ENCODE assay signal across 22 cellular contexts in genomic region chrX:30741545-30741944, GRCh38.
DNase-seq lines count a peak whose midpoint lies in the region; ATAC-seq, FAIRE-seq and TF ChIP-seq lines count a peak whose summit lies in the region.
"Had no signal": no experiment of that assay in that cellular context is flagged by ENCODE, and none has a peak within 500 bp of the region (broad histone marks: within the 10 kb centered on the region; RNA-seq: fewer than 3 reads in every experiment).

No MANE protein-coding gene starts in this region.

- no peaks in the 10 kb centered on the region for H4K20me1 ChIP-seq in astrocyte (ENCODE audit: insufficient read depth, low read length)

- H3K9me3 Mint-ChIP-seq in astrocyte (ENCODE audit: unreplicated experiment) (peaks cover 7% of the 10 kb centered on the region), neural crest cell (peaks cover 16% of the 10 kb centered on the region)

- H3K4me3 Mint-ChIP-seq in astrocyte (ENCODE audit: unreplicated experiment) = no peak overlapping the region
- no peak overlapping the region for H3K4me3 Mint-ChIP-seq in neural crest cell
- H3K4me3 Mint-ChIP-seq: CD4-positive, CD25-positive, alpha-beta regulatory T cell; CD8-positive, alpha-beta memory T cell had no signal

- FAIRE-seq in astrocyte (lab: Jason Lieb, UNC) = peak; percentile 89
- FAIRE-seq: A204.1, GM12878, GM19239 had no signal

- no peaks in the 10 kb centered on the region for H3K27me3 ChIP-seq in astrocyte (ENCODE audit: insufficient read depth, low read length)
- H3K27me3 ChIP-seq: BE2C had no signal

- H3K4me2 ChIP-seq in astrocyte (ENCODE audit: low read length) = no peak overlapping the region

- H3K36me3 Mint-ChIP-seq in astrocyte (ENCODE audit: low read depth, unreplicated experiment) = no peaks in the 10 kb centered on the region
- H3K36me3 Mint-ChIP-seq in neural crest cell (ENCODE audit: low read depth) = no peaks in the 10 kb centered on the region
- H3K36me3 Mint-ChIP-seq: CD4-positive, CD25-positive, alpha-beta regulatory T cell; CD8-positive, alpha-beta memory T cell had no signal

- no peaks in the 10 kb centered on the region for H3K4me1 ChIP-seq in astrocyte (ENCODE audit: insufficient read depth, low read length)
- H3K4me1 ChIP-seq: BE2C had no signal

- H3K27ac Mint-ChIP-seq in astrocyte (ENCODE audit: unreplicated experiment) (no peak overlapping the region), neural crest cell (ENCODE audit: unreplicated experiment) (peak overlapping the region; percentile 3)
- H3K27ac Mint-ChIP-seq: CD4-positive, CD25-positive, alpha-beta regulatory T cell; CD8-positive, alpha-beta memory T cell had no signal

- H3K9me3 ChIP-seq in astrocyte (ENCODE audit: insufficient read depth, low read depth, low read length) = no peaks in the 10 kb centered on the region
- H3K9me3 ChIP-seq: BE2C had no signal

- no peaks in the 10 kb centered on the region for H3K36me3 ChIP-seq in astrocyte (ENCODE audit: insufficient read depth, low read length)
- H3K36me3 ChIP-seq: BE2C had no signal

- no peak for ATAC-seq in activated CD4-positive, CD25-positive, alpha-beta regulatory T cell treated with anti-CD3 and anti-CD28 coated beads, Interleukin-2, amount 50 U/mL, for 24 hours
- ATAC-seq in HG03025 (IDR thresholded peaks at IDR 0.05; ENCODE audit: low FRiP score, unreplicated experiment) = no peak
- ATAC-seq: GM12878 had no signal

- H3K79me2 ChIP-seq in astrocyte (ENCODE audit: insufficient read depth, low read length) = no peaks in the 10 kb centered on the region

- no peak overlapping the region for H3K27ac ChIP-seq in astrocyte (ENCODE audit: low read depth, low read length)

- DNase-seq in NCI-H82 (lab: John Stamatoyannopoulos, UW) = peak; percentile 76
- DNase-seq in astrocyte (ENCODE audit: low read depth) = no peak
- DNase-seq in neural crest cell (ENCODE audit: low read depth, low spot score) = no peak
- no peak for DNase-seq in kidney glomerular epithelial cell (lab: John Stamatoyannopoulos, UW)
- DNase-seq in NK-92 treated with Interleukin-12 subunit alpha and Interleukin-12 subunit beta, amount 100 ng/mL, for 24 hours (lab: John Stamatoyannopoulos, UW) = no peak
- DNase-seq: ACHN; BE2C; C1 segment of cervical spinal cord; CD4-positive, CD25-positive, alpha-beta regulatory T cell; CD8-positive, alpha-beta memory T cell; COR-L47; DMS 273 treated with DMSO at 0.1 percent for 48 hours; DMS53; DND-41; EL; HCEC 1CT; KG1 had no signal

- no peak for TF ChIP-seq CTCF in astrocyte (IDR thresholded peaks at IDR 0.05; ENCODE audit: insufficient read depth, low read depth, low read length)
- no peak for TF ChIP-seq CTCF in neural crest cell (conservative IDR thresholded peaks at IDR 0.05)

- H3K27me3 Mint-ChIP-seq in astrocyte (ENCODE audit: low read depth, unreplicated experiment) = no peaks in the 10 kb centered on the region
- H3K27me3 Mint-ChIP-seq in neural crest cell (ENCODE audit: low read depth) = no peaks in the 10 kb centered on the region
- H3K27me3 Mint-ChIP-seq: CD8-positive, alpha-beta memory T cell had no signal

- no peak overlapping the region for H3K4me3 ChIP-seq in astrocyte (ENCODE audit: insufficient read depth, low read depth, low read length)
- H3K4me3 ChIP-seq: GM12878 had no signal

- H3K4me1 Mint-ChIP-seq in astrocyte (ENCODE audit: low read depth, unreplicated experiment) (no peaks in the 10 kb centered on the region), neural crest cell (peaks cover 5% of the 10 kb centered on the region)
- H3K4me1 Mint-ChIP-seq: CD4-positive, CD25-positive, alpha-beta regulatory T cell; CD8-positive, alpha-beta memory T cell had no signal

- no peak overlapping the region for H3K9ac ChIP-seq in astrocyte (ENCODE audit: low read length)

- no peak overlapping the region for H2AFZ ChIP-seq in astrocyte (ENCODE audit: low read depth, low read length)
